1 cellular context compared by ENCODE assay signal in the genomic region with DNA sequence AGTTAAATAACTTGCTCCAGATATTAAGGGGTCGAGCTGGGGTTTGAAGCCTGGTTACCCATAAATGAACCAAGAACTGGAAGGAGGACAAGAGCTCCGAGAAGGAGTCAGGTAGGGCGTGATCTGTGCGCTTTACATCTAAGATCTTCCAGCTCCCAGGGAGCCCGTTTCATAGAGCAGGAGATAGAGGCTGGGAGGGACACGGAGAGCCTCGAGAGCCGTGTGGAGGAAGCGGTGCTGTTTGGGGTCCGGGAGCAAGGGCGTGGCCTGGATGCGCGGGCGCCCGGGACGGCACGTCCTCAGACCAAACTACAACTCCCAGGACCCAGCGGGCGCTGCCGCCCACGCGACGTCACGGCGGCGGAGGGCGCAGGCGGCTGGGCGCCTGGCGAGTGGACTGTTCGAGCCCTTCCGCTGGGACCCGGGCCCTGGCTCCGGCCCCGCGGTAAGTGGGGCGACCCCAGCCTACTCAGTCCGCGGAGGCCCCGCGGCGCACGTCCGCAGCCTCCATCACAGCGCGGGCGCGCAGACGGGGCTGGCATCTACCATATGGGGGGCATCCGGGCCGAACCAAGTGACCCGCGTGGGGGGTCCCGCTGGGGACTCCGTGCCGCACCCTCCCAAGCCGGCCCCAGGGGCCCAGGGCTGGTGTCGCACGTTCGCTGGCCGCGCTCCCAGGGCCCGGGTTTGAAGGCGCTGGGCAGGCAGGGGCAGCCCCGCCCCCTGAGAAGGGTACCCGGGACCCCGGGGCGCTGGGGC.
TF ChIP-seq lines count a peak whose summit lies in the region.

Gene BCKDK, plus strand, starts transcription at position 352 of the 759 bp plus-strand sequence. CDS start 838 bp downstream, outside the sequence.

TF ChIP-seq in HepG2, 621 proteins besides CTCF, POLR2A, EP300 and RAD21 (continued from another document and continues in another):
- TF ChIP-seq ARID4A (CRISPR knock-in tag; IDR thresholded peaks at IDR 0.05; ENCODE audit: borderline replicate concordance), result peak; percentile 91
- TF ChIP-seq ZFY (CRISPR knock-in tag; IDR thresholded peaks at IDR 0.05), result peak; percentile 90
- TF ChIP-seq AGO1 (IDR thresholded peaks at IDR 0.05; ENCODE audit: low read depth, low read length, poor library complexity, severe bottlenecking), result no peak
- no peak for TF ChIP-seq CCDC6 (CRISPR knock-in tag; IDR thresholded peaks at IDR 0.05)
- TF ChIP-seq, protein P1, sequence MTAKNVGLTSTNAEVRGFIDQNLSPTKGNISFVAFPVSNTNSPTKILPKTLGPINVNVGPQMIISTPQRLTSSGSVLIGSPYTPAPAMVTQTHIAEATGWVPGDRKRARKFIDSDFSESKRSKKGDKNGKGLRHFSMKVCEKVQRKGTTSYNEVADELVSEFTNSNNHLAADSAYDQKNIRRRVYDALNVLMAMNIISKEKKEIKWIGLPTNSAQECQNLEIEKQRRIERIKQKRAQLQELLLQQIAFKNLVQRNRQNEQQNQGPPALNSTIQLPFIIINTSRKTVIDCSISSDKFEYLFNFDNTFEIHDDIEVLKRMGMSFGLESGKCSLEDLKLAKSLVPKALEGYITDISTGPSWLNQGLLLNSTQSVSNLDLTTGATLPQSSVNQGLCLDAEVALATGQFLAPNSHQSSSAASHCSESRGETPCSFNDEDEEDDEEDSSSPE (CRISPR knock-in tag; IDR thresholded peaks at IDR 0.05), result peak; percentile 90
- TF ChIP-seq HNRNPH1 (optimal IDR thresholded peaks at IDR 0.05; ENCODE audit: low read depth, low read length), result no peak
- no peak for TF ChIP-seq SNAPC4 (CRISPR knock-in tag; IDR thresholded peaks at IDR 0.05)
- TF ChIP-seq ZEB1 (IDR thresholded peaks at IDR 0.05; ENCODE audit: insufficient replicate concordance, low read depth), result no peak
- no peak for TF ChIP-seq SYNCRIP (IDR thresholded peaks at IDR 0.05; ENCODE audit: insufficient read depth, low read depth, low read length)
- TF ChIP-seq GPN1 (CRISPR knock-in tag; IDR thresholded peaks at IDR 0.05; ENCODE audit: borderline replicate concordance), result peak; percentile 84
- TF ChIP-seq ZNF572 (CRISPR knock-in tag; IDR thresholded peaks at IDR 0.05), result no peak
- no peak for TF ChIP-seq TEAD2 (CRISPR knock-in tag; IDR thresholded peaks at IDR 0.05)
- no peak for TF ChIP-seq USF2 (IDR thresholded peaks at IDR 0.05; ENCODE audit: low read depth, low read length)
- TF ChIP-seq USF2 (CRISPR knock-in tag; IDR thresholded peaks at IDR 0.05; ENCODE audit: borderline replicate concordance), result no peak; the same call in 1 of the 2 replicates
- no peak for TF ChIP-seq ZNF644 (CRISPR knock-in tag; IDR thresholded peaks at IDR 0.05; ENCODE audit: low read depth)
- peak; percentile 83; the same call in 1 of the 2 replicates for TF ChIP-seq NRL (CRISPR knock-in tag; IDR thresholded peaks at IDR 0.05; ENCODE audit: borderline replicate concordance)
- TF ChIP-seq ATM (IDR thresholded peaks at IDR 0.05; ENCODE audit: borderline replicate concordance), result no peak
- TF ChIP-seq CBX2 (IDR thresholded peaks at IDR 0.05; ENCODE audit: low read depth, low read length), result no peak
- TF ChIP-seq CBX2 (CRISPR knock-in tag; IDR thresholded peaks at IDR 0.05; ENCODE audit: low read depth), result no peak
- peak; percentile 93; the same call in 1 of the 2 replicates for TF ChIP-seq YEATS4 (CRISPR knock-in tag; IDR thresholded peaks at IDR 0.05; ENCODE audit: borderline replicate concordance)
- TF ChIP-seq ZNF367 (CRISPR knock-in tag; IDR thresholded peaks at IDR 0.05; ENCODE audit: borderline replicate concordance), result no peak
- no peak for TF ChIP-seq ZFP37 (CRISPR knock-in tag; IDR thresholded peaks at IDR 0.05; ENCODE audit: borderline replicate concordance)
- TF ChIP-seq ATF7-NPFF (CRISPR knock-in tag; IDR thresholded peaks at IDR 0.05; ENCODE audit: low read depth), result no peak; the same call in 1 of the 2 replicates
- 0 out of 2 replicates have a peak, but pooled peaks have one; percentile 51 for TF ChIP-seq ZNF274 (CRISPR knock-in tag; IDR thresholded peaks at IDR 0.05)
- TF ChIP-seq CREB3 (CRISPR knock-in tag; IDR thresholded peaks at IDR 0.05), result no peak
- no peak for TF ChIP-seq HMG20A (CRISPR knock-in tag; IDR thresholded peaks at IDR 0.05; ENCODE audit: borderline replicate concordance)
- TF ChIP-seq, protein P2, sequence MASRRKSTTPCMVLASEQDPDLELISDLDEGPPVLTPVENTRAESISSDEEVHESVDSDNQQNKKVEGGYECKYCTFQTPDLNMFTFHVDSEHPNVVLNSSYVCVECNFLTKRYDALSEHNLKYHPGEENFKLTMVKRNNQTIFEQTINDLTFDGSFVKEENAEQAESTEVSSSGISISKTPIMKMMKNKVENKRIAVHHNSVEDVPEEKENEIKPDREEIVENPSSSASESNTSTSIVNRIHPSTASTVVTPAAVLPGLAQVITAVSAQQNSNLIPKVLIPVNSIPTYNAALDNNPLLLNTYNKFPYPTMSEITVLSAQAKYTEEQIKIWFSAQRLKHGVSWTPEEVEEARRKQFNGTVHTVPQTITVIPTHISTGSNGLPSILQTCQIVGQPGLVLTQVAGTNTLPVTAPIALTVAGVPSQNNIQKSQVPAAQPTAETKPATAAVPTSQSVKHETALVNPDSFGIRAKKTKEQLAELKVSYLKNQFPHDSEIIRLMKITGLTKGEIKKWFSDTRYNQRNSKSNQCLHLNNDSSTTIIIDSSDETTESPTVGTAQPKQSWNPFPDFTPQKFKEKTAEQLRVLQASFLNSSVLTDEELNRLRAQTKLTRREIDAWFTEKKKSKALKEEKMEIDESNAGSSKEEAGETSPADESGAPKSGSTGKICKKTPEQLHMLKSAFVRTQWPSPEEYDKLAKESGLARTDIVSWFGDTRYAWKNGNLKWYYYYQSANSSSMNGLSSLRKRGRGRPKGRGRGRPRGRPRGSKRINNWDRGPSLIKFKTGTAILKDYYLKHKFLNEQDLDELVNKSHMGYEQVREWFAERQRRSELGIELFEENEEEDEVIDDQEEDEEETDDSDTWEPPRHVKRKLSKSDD (CRISPR knock-in tag; IDR thresholded peaks at IDR 0.05; ENCODE audit: low read depth), result peak; percentile 63; the same call in 1 of the 2 replicates
- TF ChIP-seq PCBP1 (IDR thresholded peaks at IDR 0.05; ENCODE audit: borderline replicate concordance, low read depth, low read length), result no peak
- TF ChIP-seq KMT2B (CRISPR knock-in tag; IDR thresholded peaks at IDR 0.05), result peak; percentile 52; the same call in 1 of the 2 replicates
- TF ChIP-seq ZBTB3 (CRISPR knock-in tag; IDR thresholded peaks at IDR 0.05; ENCODE audit: borderline replicate concordance, low read depth), result peak; percentile 76; the same call in 1 of the 2 replicates
- TF ChIP-seq ZNF331 (CRISPR knock-in tag; IDR thresholded peaks at IDR 0.05), result 0 out of 2 replicates have a peak, but pooled peaks have one; percentile 19
- no peak for TF ChIP-seq TCF12 (IDR thresholded peaks at IDR 0.05)
- peak; percentile 75 for TF ChIP-seq TCF12 (CRISPR knock-in tag; IDR thresholded peaks at IDR 0.05)
- TF ChIP-seq SRSF1 (optimal IDR thresholded peaks at IDR 0.05; ENCODE audit: low read depth, low read length), result peak; percentile 46
- no peak; the same call in 1 of the 2 replicates for TF ChIP-seq ZMYM3 (CRISPR knock-in tag; IDR thresholded peaks at IDR 0.05)
- no peak for TF ChIP-seq AKAP8 (CRISPR knock-in tag; IDR thresholded peaks at IDR 0.05)
- no peak for TF ChIP-seq ZNF280D (CRISPR knock-in tag; IDR thresholded peaks at IDR 0.05)
- no peak for TF ChIP-seq ZNF431 (CRISPR knock-in tag; IDR thresholded peaks at IDR 0.05; ENCODE audit: borderline replicate concordance, low read depth)
